28 cellular contexts compared by ENCODE assay signal in the genomic region with DNA sequence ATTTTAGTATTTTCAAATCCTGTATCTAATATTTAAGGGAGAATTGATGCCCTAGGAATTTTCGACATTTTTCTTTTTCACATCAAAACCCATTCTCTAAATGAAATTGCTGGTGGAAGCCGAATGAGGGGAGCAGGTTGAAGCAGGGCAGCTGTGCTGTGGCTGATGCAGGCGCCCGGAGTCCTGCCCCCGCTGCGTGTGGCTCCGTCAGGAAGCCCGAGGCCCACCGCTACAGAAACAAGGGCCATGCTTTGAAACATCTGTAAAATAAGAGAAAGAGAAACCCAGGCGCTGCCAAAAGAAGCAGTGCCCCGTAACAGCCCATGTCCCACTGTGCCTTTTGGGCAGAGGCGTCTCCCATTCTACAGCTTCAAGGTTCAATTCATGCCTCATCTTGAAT.
"Had no signal": no experiment of that assay in that cellular context is flagged by ENCODE, and none has a peak within 500 bp of the region (broad histone marks: within the 10 kb centered on the region; RNA-seq: fewer than 3 reads in every experiment).

No MANE protein-coding gene starts in this region.

- H3K9me3 Mint-ChIP-seq: naive thymus-derived CD4-positive, alpha-beta T cell; nephron; neural progenitor cell; stimulated activated effector memory CD8-positive, alpha-beta T cell treated with anti-CD3 and anti-CD28 coated beads, Interleukin-12 subunit alpha, Interleukin-12 subunit beta, amount 100 ng/mL, for 72 hours; stimulated activated naive CD8-positive, alpha-beta T cell treated with anti-CD3 and anti-CD28 coated beads, Interleukin-15, Interleukin-2, amounts not matched to agents 100 ng/mL and 50 ng/mL, for 24 hours had no signal

- H3K4me1 ChIP-seq: neural progenitor cell, parathyroid adenoma, prostate gland, right lobe of liver, sigmoid colon, thyroid gland, tibial nerve, vagina had no signal

- DNase-seq: naive thymus-derived CD4-positive, alpha-beta T cell; occipital lobe; ovary; posterior cingulate gyrus; right cardiac atrium; right lobe of liver; sigmoid colon; stimulated activated CD4-positive, alpha-beta T cell treated with anti-CD3 and anti-CD28 coated beads, Interleukin-15, amount 100 ng/mL, for 24 hours; stimulated activated CD4-positive, alpha-beta T cell treated with anti-CD3 and anti-CD28 coated beads, Interleukin-2, amount 100 ng/mL, for 24 hours; stimulated activated CD4-positive, alpha-beta T cell treated with anti-CD3 and anti-CD28 coated beads, Interleukin-2, amount 100 ng/mL, for 48 hours; stimulated activated CD4-positive, alpha-beta T cell treated with anti-CD3 and anti-CD28 coated beads, Interleukin-4, amount 100 ng/mL, for 24 hours; stimulated activated naive B cell treated with anti-CD40 and anti-IgM and Interleukin-4, amounts not matched to agents 10 μg/mL and 1 μg/mL and 100 μg/mL, for 72 hours; stimulated activated naive CD4-positive, alpha-beta T cell treated with Interleukin-2 at 50 U/mL for 16 hours; stomach; thyroid gland; trophoblast cell had no signal

- H3K9me3 ChIP-seq: ovary, prostate gland, right lobe of liver, sigmoid colon, stomach, thoracic aorta, thyroid gland, tibial nerve, upper lobe of left lung, vagina had no signal

- H3K36me3 Mint-ChIP-seq: neural progenitor cell had no signal

- FAIRE-seq: small intestine, urothelium cell line had no signal

- H3K27ac ChIP-seq: neural progenitor cell, ovary, parathyroid adenoma, prostate gland, right lobe of liver, sigmoid colon, stomach, thoracic aorta, thyroid gland, tibial nerve, upper lobe of left lung, vagina had no signal

- H3K4me3 ChIP-seq: neural progenitor cell, ovary, prostate gland, right lobe of liver, sigmoid colon, stomach, thoracic aorta, thyroid gland, tibial nerve, upper lobe of left lung, vagina had no signal

- H3K4me3 Mint-ChIP-seq: naive thymus-derived CD4-positive, alpha-beta T cell; nephron; neural progenitor cell; stimulated activated effector memory CD8-positive, alpha-beta T cell treated with anti-CD3 and anti-CD28 coated beads, Interleukin-12 subunit alpha, Interleukin-12 subunit beta, amount 100 ng/mL, for 72 hours; stimulated activated naive B cell treated with anti-CD40 and anti-IgM and Interleukin-4, amounts not matched to agents 10 μg/mL and 1 μg/mL and 100 μg/mL, for 72 hours; stimulated activated naive CD8-positive, alpha-beta T cell treated with anti-CD3 and anti-CD28 coated beads, Interleukin-15, Interleukin-2, amounts not matched to agents 100 ng/mL and 50 ng/mL, for 24 hours had no signal

- H3K27me3 Mint-ChIP-seq: stimulated activated naive B cell treated with anti-CD40 and anti-IgM and Interleukin-4, amounts not matched to agents 10 μg/mL and 1 μg/mL and 100 μg/mL, for 72 hours had no signal

- H3K4me1 Mint-ChIP-seq: nephron had no signal

- H3K27ac Mint-ChIP-seq: nephron; neural progenitor cell; stimulated activated effector memory CD8-positive, alpha-beta T cell treated with anti-CD3 and anti-CD28 coated beads, Interleukin-12 subunit alpha, Interleukin-12 subunit beta, amount 100 ng/mL, for 72 hours; stimulated activated naive B cell treated with anti-CD40 and anti-IgM and Interleukin-4, amounts not matched to agents 10 μg/mL and 1 μg/mL and 100 μg/mL, for 72 hours; stimulated activated naive CD8-positive, alpha-beta T cell treated with anti-CD3 and anti-CD28 coated beads, Interleukin-15, Interleukin-2, amounts not matched to agents 100 ng/mL and 50 ng/mL, for 24 hours had no signal

- ATAC-seq: naive thymus-derived CD4-positive, alpha-beta T cell; right lobe of liver; stimulated activated effector memory CD8-positive, alpha-beta T cell treated with anti-CD3 and anti-CD28 coated beads, Interleukin-12 subunit alpha, Interleukin-12 subunit beta, amount 100 ng/mL, for 72 hours; stimulated activated naive B cell treated with anti-CD40 and anti-IgM and Interleukin-4, amounts not matched to agents 10 μg/mL and 1 μg/mL and 100 μg/mL, for 72 hours had no signal

- H3K36me3 ChIP-seq: neural progenitor cell, ovary, prostate gland, right lobe of liver, sigmoid colon, stomach, thoracic aorta, thyroid gland, tibial nerve, upper lobe of left lung, vagina had no signal

- H3K27me3 ChIP-seq: neural progenitor cell, ovary, right lobe of liver, sigmoid colon, stomach, thyroid gland, tibial nerve, upper lobe of left lung, vagina had no signal
